ENCODE assay signal across 17 cellular contexts in the genomic region with DNA sequence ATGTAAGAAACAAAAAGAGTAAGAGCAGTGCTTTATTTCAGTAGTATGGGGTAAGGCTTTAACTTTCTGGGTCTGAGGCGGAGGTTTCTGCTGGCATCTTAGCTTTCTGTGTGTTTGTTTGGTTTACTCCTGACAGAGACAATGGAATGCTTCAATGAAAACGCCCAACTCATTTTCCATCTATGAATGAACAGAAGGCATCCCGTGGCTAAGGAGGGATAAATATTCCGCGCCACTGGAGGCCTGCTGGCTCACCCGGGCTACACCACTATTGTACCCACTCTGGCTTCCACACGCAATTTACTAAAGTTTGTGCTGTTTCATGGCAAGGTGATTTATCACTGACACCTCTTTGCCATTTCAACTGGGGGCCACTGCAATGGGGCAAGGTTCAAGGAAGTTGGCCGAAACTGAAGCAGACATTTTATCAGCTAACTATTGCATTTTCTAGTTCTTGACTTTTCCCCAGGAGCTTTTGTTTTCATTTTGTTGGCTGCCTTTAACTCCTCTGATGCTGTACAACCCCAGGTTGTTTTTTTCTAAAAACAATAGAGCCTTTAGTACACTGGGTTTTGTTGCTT. TPM values are rescaled to one million over a fixed set of nuclear protein-coding genes. Genes with fewer than 3 reads are reported as not detected.
DNase-seq lines count a peak whose midpoint lies in the region; ATAC-seq and TF ChIP-seq lines count a peak whose summit lies in the region.
"Had no signal": no experiment of that assay in that cellular context is flagged by ENCODE, and none has a peak within 500 bp of the region (broad histone marks: within the 10 kb centered on the region; RNA-seq: fewer than 3 reads in every experiment).

No MANE protein-coding gene starts in this region.

- no peak for TF ChIP-seq CTCF in astrocyte of the cerebellum (IDR thresholded peaks at IDR 0.05; ENCODE audit: low read depth, low read length, missing control alignments)

- DNase-seq in COLO829 (ENCODE audit: low spot score), result peak; percentile 18
- peak; percentile 68 for DNase-seq in astrocyte of the cerebellum (ENCODE audit: low read depth)
- peak; percentile 51 for DNase-seq in kidney glomerular epithelial cell (lab: John Stamatoyannopoulos, UW)
- DNase-seq in midbrain (lab: John Stamatoyannopoulos, UW), result peak; percentile 15
- no peak for DNase-seq in NCI-H526 (lab: John Stamatoyannopoulos, UW)
- DNase-seq in T-helper 2 cell, result no peak
- DNase-seq in posterior vena cava (ENCODE audit: low spot score), result no peak
- DNase-seq: AML-193, NCI-H1436, NCI-H2029 treated with DMSO at 0.1 percent for 48 hours, NCI-H2171, NCI-H446, NCI-H748 treated with DMSO at 0.1 percent for 48 hours, OCI-M1, Right ventricle myocardium superior had no signal

- ATAC-seq in GM21423 (IDR thresholded peaks at IDR 0.05; ENCODE audit: unreplicated experiment), result no peak

- intact Hi-C loops in posterior vena cava (cut with DNase I), result no loop called here

- H3K4me3 ChIP-seq in astrocyte of the cerebellum (ENCODE audit: low read depth, low read length), result no peak overlapping the region
- H3K4me3 ChIP-seq: HAP-1 had no signal

- in situ Hi-C loops in astrocyte of the cerebellum (cut with HindIII; ENCODE audit: low sequenced_read_pairs), result no loop called here

RNA-seq across cellular contexts. Expression of a gene that starts 32.8 kb away (rescaled TPM):
- total RNA-seq in posterior vena cava, result 10 to 100 TPM; 20.7 to 27.7 TPM

Comparison
In these comparisons a context has a peak if more than half of its experiments do, and no peak if none do; other contexts are left out.
1. DNase-seq: peak in COLO829 (single experiment), astrocyte of the cerebellum (single experiment), kidney glomerular epithelial cell (single experiment) and midbrain (single experiment); none in NCI-H526 (0 of 2), T-helper 2 cell (0 of 5) and posterior vena cava (single experiment).